Comparison of ENCODE assay signal across 20 cellular contexts in the genomic region with DNA sequence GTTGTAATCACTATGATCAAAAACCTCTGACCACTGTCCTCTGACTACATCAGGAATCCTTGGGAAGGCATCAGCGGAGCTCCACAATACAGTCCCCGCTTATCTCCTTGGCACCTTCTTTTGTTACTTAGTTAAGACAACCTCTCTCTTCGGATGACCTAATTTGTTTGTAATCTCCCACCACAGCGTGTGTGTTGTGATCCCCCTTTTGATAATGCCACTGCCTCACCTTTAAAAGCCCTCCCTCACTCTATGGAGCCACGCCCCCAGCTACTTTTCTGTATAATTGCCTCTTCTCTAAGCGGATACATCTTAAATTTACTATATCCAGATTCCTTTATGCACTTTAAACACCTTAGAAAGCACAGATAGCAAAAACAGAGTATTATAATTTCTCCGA. TPM values are rescaled to one million over a fixed set of nuclear protein-coding genes. Genes with fewer than 3 reads are reported as not detected.
"Had no signal": no experiment of that assay in that cellular context is flagged by ENCODE, and none has a peak within 500 bp of the region (broad histone marks: within the 10 kb centered on the region; RNA-seq: fewer than 3 reads in every experiment).

No MANE protein-coding gene starts in this region.

- H3K27ac ChIP-seq: SJSA1, SK-N-MC had no signal

- H3K27me3 ChIP-seq: SJSA1 had no signal

- H3K4me3 ChIP-seq: SJSA1, SK-N-MC had no signal

- H3K4me1 ChIP-seq: SJSA1 had no signal

- DNase-seq: Kasumi-1, KG1, MM.1S, NCI-H1092 treated with DMSO at 0.1 percent for 48 hours, NCI-H1436, NCI-H187, NCI-H2029, NCI-H2081 treated with DMSO at 0.1 percent for 48 hours, NCI-H2171, NCI-H446, NCI-H510A, NCI-H524 treated with DMSO at 0.1 percent for 48 hours, NCI-H774, Right ventricle myocardium superior, SIG-M5 had no signal

- H3K36me3 ChIP-seq: SJSA1 had no signal

- FAIRE-seq: RCC 7860 had no signal

RNA-seq across cellular contexts. Expression of a gene that starts 35.9 kb away (rescaled TPM):
- total RNA-seq: HT1080, M059J, Right ventricle myocardium superior, SJSA1 had no signal

RNA-seq across cellular contexts. Expression of a gene that starts 54.5 kb away (rescaled TPM):
- total RNA-seq: M059J, SJSA1 had no signal
